In the genomic region with DNA sequence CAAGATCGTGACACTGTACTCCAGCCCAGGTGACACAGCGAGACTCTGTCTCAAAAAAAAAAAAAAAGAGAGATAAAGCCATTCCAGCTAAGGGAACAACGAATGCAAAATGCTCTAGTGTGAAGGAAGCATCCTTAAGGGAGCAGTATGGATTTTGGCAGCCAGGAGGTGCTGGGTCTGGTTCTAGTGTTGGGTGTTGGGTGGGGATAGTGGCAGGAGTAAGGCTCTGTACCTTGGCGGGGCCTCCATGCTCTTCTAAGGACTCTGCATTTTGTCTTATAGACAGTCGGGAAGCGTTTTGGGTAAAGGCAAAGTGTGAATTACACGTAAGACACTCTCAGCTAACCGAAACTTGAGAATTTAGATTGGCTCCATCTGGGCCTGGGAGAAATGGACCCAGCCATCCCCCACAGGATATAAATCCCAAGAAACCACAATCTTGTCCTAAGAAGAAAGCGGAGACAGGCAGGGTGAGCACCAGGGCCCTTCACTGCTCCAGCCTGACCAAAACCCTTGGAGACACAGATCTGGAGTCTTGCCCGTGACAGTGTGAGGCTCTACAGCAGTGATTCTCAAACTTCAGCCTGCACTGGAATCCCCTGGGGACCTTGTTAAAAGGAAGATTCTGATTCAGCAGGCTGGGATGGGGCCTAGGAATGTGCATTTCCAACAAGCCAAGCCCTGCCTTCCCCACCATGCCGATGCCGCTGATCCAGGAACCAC, we compare ENCODE assay signal across 31 cellular contexts. TPM values are rescaled to one million over a fixed set of nuclear protein-coding genes. Genes with fewer than 3 reads are reported as not detected.
DNase-seq lines count a peak whose midpoint lies in the region; ATAC-seq, FAIRE-seq and TF ChIP-seq lines count a peak whose summit lies in the region.
"Had no signal": no experiment of that assay in that cellular context is flagged by ENCODE, and none has a peak within 500 bp of the region (broad histone marks: within the 10 kb centered on the region; RNA-seq: fewer than 3 reads in every experiment).

No MANE protein-coding gene starts in this region.

- H3K79me2 ChIP-seq in astrocyte (ENCODE audit: insufficient read depth, low read length) = no peaks in the 10 kb centered on the region

- H3K4me3 Mint-ChIP-seq in astrocyte (ENCODE audit: unreplicated experiment) (no peak overlapping the region), T-cell (no peak overlapping the region)
- H3K4me3 Mint-ChIP-seq: activated naive CD4-positive, alpha-beta T cell treated with anti-CD3 and anti-CD28 coated beads, Interleukin-2, amount 10 ng/mL, durations not matched to agents 7 days and 5 days; activated T-helper 1 cell treated with anti-CD3 and anti-CD28 coated beads, Interleukin-12 subunit alpha, Interleukin-12 subunit beta, Interleukin-2, Interleukin-4 antibody, amounts not matched to agents 30 ng/mL and 10 ng/mL and 1 ng/mL, durations not matched to agents 14 hours and 24 hours and 36 hours; effector memory CD8-positive, alpha-beta T cell; stimulated activated naive CD8-positive, alpha-beta T cell treated with anti-CD3 and anti-CD28 coated beads, Interleukin-15, amount 100 ng/mL, for 72 hours had no signal

- H3K27ac ChIP-seq in right cardiac atrium (ENCODE audit: low read length) = no peak overlapping the region
- no peak overlapping the region for H3K27ac ChIP-seq in astrocyte (ENCODE audit: low read depth, low read length)
- H3K27ac ChIP-seq in sigmoid colon = no peak overlapping the region
- H3K27ac ChIP-seq: coronary artery, neural progenitor cell, prostate gland, SJSA1, skin epidermis, tibial nerve had no signal

- peaks cover under 1% of the 10 kb centered on the region for H3K9me3 Mint-ChIP-seq in astrocyte (ENCODE audit: unreplicated experiment)
- no peaks in the 10 kb centered on the region for H3K9me3 Mint-ChIP-seq in T-cell
- H3K9me3 Mint-ChIP-seq: activated naive CD4-positive, alpha-beta T cell treated with anti-CD3 and anti-CD28 coated beads, Interleukin-2, amount 10 ng/mL, durations not matched to agents 7 days and 5 days; activated T-helper 1 cell treated with anti-CD3 and anti-CD28 coated beads, Interleukin-12 subunit alpha, Interleukin-12 subunit beta, Interleukin-2, Interleukin-4 antibody, amounts not matched to agents 30 ng/mL and 10 ng/mL and 1 ng/mL, durations not matched to agents 14 hours and 24 hours and 36 hours; effector memory CD8-positive, alpha-beta T cell; neural progenitor cell; stimulated activated naive CD8-positive, alpha-beta T cell treated with anti-CD3 and anti-CD28 coated beads, Interleukin-15, amount 100 ng/mL, for 72 hours had no signal

- ATAC-seq in Right ventricle myocardium superior (ENCODE audit: poor library complexity) = peak; percentile 48
- no peak for ATAC-seq in right cardiac atrium
- ATAC-seq in left ventricle myocardium superior = peak; percentile 67
- no peak for ATAC-seq in T-cell (replicated peaks in 1 of 4)
- ATAC-seq in HG03354 (IDR thresholded peaks at IDR 0.05; ENCODE audit: poor library complexity, severe bottlenecking, unreplicated experiment) = no peak
- ATAC-seq: effector memory CD8-positive, alpha-beta T cell; esophagus mucosa; stimulated activated naive CD8-positive, alpha-beta T cell treated with anti-CD3 and anti-CD28 coated beads, Interleukin-15, amount 100 ng/mL, for 72 hours had no signal

- no peak overlapping the region for H3K9ac ChIP-seq in astrocyte (ENCODE audit: low read length)
- H3K9ac ChIP-seq: neural progenitor cell had no signal

- FAIRE-seq in astrocyte (lab: Jason Lieb, UNC) = peak; percentile 9
- FAIRE-seq: RCC 7860 had no signal

- no peak for TF ChIP-seq CTCF in astrocyte (IDR thresholded peaks at IDR 0.05; ENCODE audit: insufficient read depth, low read depth, low read length)
- no peak for TF ChIP-seq CTCF in sigmoid colon (IDR thresholded peaks at IDR 0.05)

- peaks cover 24% of the 10 kb centered on the region for H3K27me3 Mint-ChIP-seq in astrocyte (ENCODE audit: low read depth, unreplicated experiment)
- peaks cover 6 to 15% of the 10 kb centered on the region in 2 donors for H3K27me3 Mint-ChIP-seq in T-cell

- no peaks in the 10 kb centered on the region for H3K36me3 ChIP-seq in astrocyte (ENCODE audit: insufficient read depth, low read length)
- no peaks in the 10 kb centered on the region for H3K36me3 ChIP-seq in sigmoid colon
- H3K36me3 ChIP-seq: neural progenitor cell, prostate gland, SJSA1, tibial nerve had no signal

- intact Hi-C loops in Right ventricle myocardium superior (cut with DNase I) = no loop called here
- intact Hi-C loops in right cardiac atrium (cut with DNase I) = no loop called here
- intact Hi-C loops in left ventricle myocardium superior (cut with micrococcal nuclease) = no loop called here
- intact Hi-C loops in sigmoid colon (cut with DNase I) = no loop called here

- H3K4me3 ChIP-seq in right cardiac atrium (ENCODE audit: low read length) (no peak overlapping the region), astrocyte (ENCODE audit: insufficient read depth, low read depth, low read length) (no peak overlapping the region), sigmoid colon (no peak overlapping the region)
- H3K4me3 ChIP-seq: coronary artery, lung, neural progenitor cell, prostate gland, SJSA1, skin epidermis, tibial nerve had no signal

- no peak overlapping the region for H2AFZ ChIP-seq in astrocyte (ENCODE audit: low read depth, low read length)
- H2AFZ ChIP-seq: neural progenitor cell had no signal

- H3K27me3 ChIP-seq in right cardiac atrium (ENCODE audit: control insufficient read depth, insufficient read depth) (no peaks in the 10 kb centered on the region), astrocyte (ENCODE audit: insufficient read depth, low read length) (peaks cover 15% of the 10 kb centered on the region), sigmoid colon (no peaks in the 10 kb centered on the region)
- H3K27me3 ChIP-seq: neural progenitor cell, tibial nerve had no signal

- H3K27ac Mint-ChIP-seq in astrocyte (ENCODE audit: unreplicated experiment) (no peak overlapping the region), T-cell (no peak overlapping the region)
- H3K27ac Mint-ChIP-seq: activated naive CD4-positive, alpha-beta T cell treated with anti-CD3 and anti-CD28 coated beads, Interleukin-2, amount 10 ng/mL, durations not matched to agents 7 days and 5 days; activated T-helper 1 cell treated with anti-CD3 and anti-CD28 coated beads, Interleukin-12 subunit alpha, Interleukin-12 subunit beta, Interleukin-2, Interleukin-4 antibody, amounts not matched to agents 30 ng/mL and 10 ng/mL and 1 ng/mL, durations not matched to agents 14 hours and 24 hours and 36 hours; effector memory CD8-positive, alpha-beta T cell; neural progenitor cell had no signal

- no peak overlapping the region for H3K4me2 ChIP-seq in astrocyte (ENCODE audit: low read length)
- H3K4me2 ChIP-seq: neural progenitor cell had no signal

- POLR2A ChIA-PET in T-cell (lab: Charles Lee) = no interaction called here

- H3K4me1 ChIP-seq in right cardiac atrium (ENCODE audit: control insufficient read depth, insufficient read depth, low read length) (no peaks in the 10 kb centered on the region), astrocyte (ENCODE audit: insufficient read depth, low read length) (peaks cover 9% of the 10 kb centered on the region), sigmoid colon (no peaks in the 10 kb centered on the region)
- H3K4me1 ChIP-seq: neural progenitor cell, prostate gland, SJSA1 had no signal

- no peaks in the 10 kb centered on the region for H4K20me1 ChIP-seq in astrocyte (ENCODE audit: insufficient read depth, low read length)

- no peak for TF ChIP-seq EP300 in sigmoid colon (IDR thresholded peaks at IDR 0.05)

- TF ChIP-seq POLR2A in sigmoid colon (IDR thresholded peaks at IDR 0.05) = no peak

- H3K9me3 ChIP-seq in right cardiac atrium (ENCODE audit: control insufficient read depth, low read length) (no peaks in the 10 kb centered on the region), astrocyte (ENCODE audit: insufficient read depth, low read depth, low read length) (no peaks in the 10 kb centered on the region), sigmoid colon (no peaks in the 10 kb centered on the region)
- H3K9me3 ChIP-seq: prostate gland, SJSA1, tibial nerve had no signal

- peaks cover 11% of the 10 kb centered on the region for H3K4me1 Mint-ChIP-seq in astrocyte (ENCODE audit: low read depth, unreplicated experiment)
- peaks cover 5 to 23% (median 10%) of the 10 kb centered on the region in 3 donors for H3K4me1 Mint-ChIP-seq in T-cell
- H3K4me1 Mint-ChIP-seq: neural progenitor cell had no signal

- DNase-seq in Right ventricle myocardium superior (no peak), right cardiac atrium (no peak), astrocyte (ENCODE audit: low read depth) (no peak), left ventricle myocardium superior (no peak), sigmoid colon (peak; percentile 20), T-cell (no peak), HUDEP-2 (lab: John Stamatoyannopoulos, UW; ENCODE audit: unreplicated experiment in 76 of 76) (no peak)
- DNase-seq: activated CD4-positive, alpha-beta T cell treated with anti-CD3 and anti-CD28 coated beads, Interleukin-2, amount 50 U/mL, for 48 hours; activated CD8-positive, alpha-beta memory T cell treated with anti-CD3 and anti-CD28 coated beads, Interleukin-2, amount 50 U/mL, for 4 hours; activated naive CD4-positive, alpha-beta T cell treated with anti-CD3 and anti-CD28 coated beads, Interleukin-2, amount 10 ng/mL, durations not matched to agents 7 days and 5 days; AML-193; effector memory CD8-positive, alpha-beta T cell; IMR-90; islet precursor cell; NCI-H1092 treated with DMSO at 0.1 percent for 48 hours; NCI-H187; NCI-H226; NCI-H69; stimulated activated naive CD8-positive, alpha-beta T cell treated with anti-CD3 and anti-CD28 coated beads, Interleukin-15, amount 100 ng/mL, for 72 hours; T-helper 1 cell had no signal

- 79% methylated on average over 12 of the region's 12 CpGs for WGBS in right cardiac atrium
- 86 to 89% methylated on average over 12 of the region's 12 CpGs for WGBS in sigmoid colon, 2 donors

- no peaks in the 10 kb centered on the region for H3K36me3 Mint-ChIP-seq in astrocyte (ENCODE audit: low read depth, unreplicated experiment)
- no peaks in the 10 kb centered on the region for H3K36me3 Mint-ChIP-seq in T-cell
- H3K36me3 Mint-ChIP-seq: activated naive CD4-positive, alpha-beta T cell treated with anti-CD3 and anti-CD28 coated beads, Interleukin-2, amount 10 ng/mL, durations not matched to agents 7 days and 5 days; neural progenitor cell had no signal

- CTCF ChIA-PET in T-cell (lab: Charles Lee) = no interaction called here

RNA-seq across cellular contexts. Expression of a gene that starts 33.1 kb away (rescaled TPM):
- 236 TPM for total RNA-seq in Right ventricle myocardium superior
- 100 to 1,000 TPM; 186 to 239 (median 201) TPM for total RNA-seq in right cardiac atrium
- polyA plus RNA-seq in right cardiac atrium = 230 TPM
- total RNA-seq in astrocyte = 211 and 227 TPM in 2 replicates
- total RNA-seq in left ventricle myocardium superior = 245 TPM
- 100 to 1,000 TPM in 1 of 4 donors, 10 to 100 TPM in 3; 70.9 to 105 (median 94.4) TPM for total RNA-seq in sigmoid colon
- polyA plus RNA-seq in sigmoid colon = 100 to 1,000 TPM; 148 to 279 (median 225) TPM
- 10 to 100 TPM; 49.4 to 84.6 (median 74.7) TPM for total RNA-seq in T-cell

RNA-seq across cellular contexts. Expression of a gene that starts 47.3 kb away (rescaled TPM):
- total RNA-seq in Right ventricle myocardium superior (8.0 TPM), right cardiac atrium (10 to 100 TPM; 21.6 to 39.8 (median 29.4) TPM), astrocyte (0.64 and 1.0 TPM in 2 replicates), left ventricle myocardium superior (4.1 TPM), sigmoid colon (10 to 100 TPM in 3 of 4 donors, 1 to 10 TPM in 1; 6.9 to 15.2 (median 12.6) TPM), T-cell (under 1 TPM; 0.20 to 0.40 (median 0.29) TPM)
- polyA plus RNA-seq in right cardiac atrium (16.5 TPM), sigmoid colon (1 to 10 TPM in 1 of 3 donors, under 1 TPM in 2; 0.46 to 6.8 (median 0.60) TPM)

Comparison
In these comparisons a context has a peak if more than half of its experiments do, and no peak if none do; other contexts are left out.
1. ATAC-seq: peak in Right ventricle myocardium superior (single experiment) and left ventricle myocardium superior (single experiment); none in right cardiac atrium (0 of 2), T-cell (0 of 4) and HG03354 (single experiment).